In the genomic region with DNA sequence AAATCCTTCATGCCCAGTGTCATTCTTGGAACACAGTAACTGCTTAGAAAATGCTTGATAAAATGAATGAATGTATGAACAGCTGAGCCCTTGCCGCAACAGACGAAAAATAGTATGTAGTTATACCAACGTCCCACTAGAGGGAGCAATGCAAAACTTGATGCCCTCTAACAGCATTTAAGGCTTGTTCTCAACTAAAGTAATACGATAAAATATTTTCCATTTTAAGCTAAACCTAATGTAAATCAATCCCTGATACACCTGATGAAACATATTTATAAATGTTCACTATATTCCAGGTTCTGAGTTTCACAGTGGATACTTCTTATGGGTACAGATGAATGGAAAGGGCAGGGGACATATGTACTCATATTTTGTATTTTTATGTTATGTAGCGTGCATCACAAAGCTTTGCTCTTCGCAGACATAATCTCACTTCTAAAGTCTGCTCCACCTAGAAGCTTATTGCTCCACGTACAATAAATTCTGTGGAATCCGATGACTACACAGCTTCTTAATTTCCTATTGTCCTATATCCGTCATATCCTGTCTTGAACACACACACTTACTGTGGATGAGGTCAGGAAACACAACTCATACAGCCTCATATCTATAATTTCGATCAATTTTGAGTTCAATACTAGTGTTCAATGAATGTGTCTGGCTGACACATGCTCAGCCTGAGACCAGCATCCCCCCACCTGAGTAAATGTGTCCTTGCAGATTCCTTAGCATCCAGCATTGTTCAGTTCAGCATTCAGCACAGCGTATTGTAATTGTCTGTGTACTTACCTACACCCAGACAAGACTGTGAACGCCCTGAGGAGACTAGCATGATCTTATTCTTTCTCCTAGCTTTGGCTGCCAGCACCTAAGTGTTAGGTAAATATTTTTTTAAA, we compare ENCODE assay signal across 8 cellular contexts. TPM values are rescaled to one million over a fixed set of nuclear protein-coding genes. Genes with fewer than 3 reads are reported as not detected.
A peak's percentile ranks its signal among the peaks of the same experiment; 100 is the strongest.
DNase-seq lines count a peak whose midpoint lies in the region; TF ChIP-seq lines count a peak whose summit lies in the region.

No MANE protein-coding gene starts in this region.

- H3K36me3 ChIP-seq in right atrium auricular region (no peaks in the 10 kb centered on the region), smooth muscle cell (ENCODE audit: low read depth) (no peaks in the 10 kb centered on the region)

- H3K4me1 ChIP-seq in right atrium auricular region (peaks cover 0 to 16% of the 10 kb centered on the region in 2 donors), smooth muscle cell (ENCODE audit: low read depth) (no peaks in the 10 kb centered on the region)

- 37% methylated on average over 12 of the region's 12 CpGs for WGBS in smooth muscle cell (ENCODE audit: low lambda C conversion rate)

- no peak overlapping the region for H3K27ac ChIP-seq in right atrium auricular region
- H3K27ac ChIP-seq in smooth muscle cell (ENCODE audit: low read depth): peak overlapping the region; percentile 52

- H3K4me3 ChIP-seq in right atrium auricular region: no peak overlapping the region
- H3K4me3 ChIP-seq in smooth muscle cell: no peak overlapping the region

- no peaks in the 10 kb centered on the region for H4K20me1 ChIP-seq in smooth muscle cell (ENCODE audit: low read depth)

- DNase-seq in NCI-H526 (lab: John Stamatoyannopoulos, UW) (peak; percentile 8 to 52), NCI-H526 treated with DMSO at 0.1 percent for 48 hours (lab: John Stamatoyannopoulos, UW) (no peak), H4 (ENCODE audit: low spot score) (peak; percentile 59), NCI-H2171 treated with DMSO at 0.1 percent for 48 hours (lab: John Stamatoyannopoulos, UW) (peak; percentile 63), right atrium auricular region (ENCODE audit: low spot score) (no peak), smooth muscle cell (lab: John Stamatoyannopoulos, UW; ENCODE audit: unreplicated experiment) (no peak)
- DNase-seq in activated gamma-delta T cell treated with anti-CD3 and anti-CD28 coated beads, Interleukin-2, amount 50 U/mL, for 16 hours (ENCODE audit: low read depth): peak; percentile 13
- DNase-seq in activated CD8-positive, alpha-beta memory T cell treated with anti-CD3 and anti-CD28 coated beads for 24 hours: no peak

- peak overlapping the region; percentile 3 for H3K9ac ChIP-seq in smooth muscle cell (ENCODE audit: low read depth)

- peak overlapping the region; percentile 10 for H3K4me2 ChIP-seq in smooth muscle cell

- H2AFZ ChIP-seq in smooth muscle cell (ENCODE audit: low read depth): peak overlapping the region; percentile 50

- H3K9me3 ChIP-seq in right atrium auricular region: no peaks in the 10 kb centered on the region
- H3K9me3 ChIP-seq in smooth muscle cell (replicated peaks; ENCODE audit: low read depth): no peaks in the 10 kb centered on the region

- TF ChIP-seq CTCF in right atrium auricular region (IDR thresholded peaks at IDR 0.05) (peak; percentile 49 to 82), smooth muscle cell (IDR thresholded peaks at IDR 0.05; ENCODE audit: borderline replicate concordance, insufficient read depth, poor library complexity, severe bottlenecking) (peak; percentile 79)

- H3F3A ChIP-seq in smooth muscle cell (ENCODE audit: low read depth): no peaks in the 10 kb centered on the region

- H3K27me3 ChIP-seq in right atrium auricular region (no peaks in the 10 kb centered on the region), smooth muscle cell (ENCODE audit: low read depth) (peaks cover 9% of the 10 kb centered on the region)

- H3K79me2 ChIP-seq in smooth muscle cell (ENCODE audit: low read depth): no peaks in the 10 kb centered on the region

RNA-seq across cellular contexts. Expression of a gene that starts 4.4 kb away (rescaled TPM):
- total RNA-seq in H4 (2014; rRNA removed; shearing (Covaris generic)): 5.6 and 5.7 TPM in 2 replicates
- 1 to 10 TPM; 2.8 to 3.9 TPM for total RNA-seq in right atrium auricular region
- total RNA-seq in smooth muscle cell: 5.2 and 6.2 TPM in 2 replicates
- 2.3 and 2.9 TPM in 2 replicates for polyA plus RNA-seq in smooth muscle cell

RNA-seq across cellular contexts. Expression of a gene that starts 17.4 kb away (rescaled TPM):
- not detected in 2 replicates for total RNA-seq in H4 (2014; rRNA removed; shearing (Covaris generic))
- total RNA-seq in right atrium auricular region (10 to 100 TPM; 30.4 to 32.6 TPM), smooth muscle cell (52.3 and 59.6 TPM in 2 replicates)
- 18.1 and 57.4 TPM in 2 replicates for polyA plus RNA-seq in smooth muscle cell

RNA-seq across cellular contexts. Expression of a gene that starts 39.0 kb away (rescaled TPM):
- total RNA-seq in H4 (2014; rRNA removed; shearing (Covaris generic)): 5.0 and 6.1 TPM in 2 replicates
- total RNA-seq in right atrium auricular region (1 to 10 TPM; 1.6 to 1.7 TPM), smooth muscle cell (5.0 and 10.6 TPM in 2 replicates)
- polyA plus RNA-seq in smooth muscle cell: 1.0 and 3.8 TPM in 2 replicates

Comparison
In these comparisons a context has a peak if more than half of its experiments do, and no peak if none do; other contexts are left out.
1. DNase-seq: peak in NCI-H526 (2 of 2), H4 (single experiment), NCI-H2171 treated with DMSO at 0.1 percent for 48 hours (single experiment) and activated gamma-delta T cell treated with anti-CD3 and anti-CD28 coated beads, Interleukin-2, amount 50 U/mL, for 16 hours (single experiment); none in NCI-H526 treated with DMSO at 0.1 percent for 48 hours (single experiment), right atrium auricular region (single experiment), smooth muscle cell (single experiment) and activated CD8-positive, alpha-beta memory T cell treated with anti-CD3 and anti-CD28 coated beads for 24 hours (single experiment).
2. RNA of a gene that starts 17.4 kb away (total RNA-seq): 52.3 to 59.6 TPM in smooth muscle cell and 30.4 to 32.6 TPM in right atrium auricular region; not detected in H4; every median in the first group is over 10 times any median in the second.